ENCODE assay signal across 16 cellular contexts in genomic region chr12:120692524-120693033, GRCh38. TPM values are rescaled to one million over a fixed set of nuclear protein-coding genes. Genes with fewer than 3 reads are reported as not detected.
DNase-seq lines count a peak whose midpoint lies in the region; ATAC-seq and TF ChIP-seq lines count a peak whose summit lies in the region.
"Had no signal": no experiment of that assay in that cellular context is flagged by ENCODE, and none has a peak within 500 bp of the region (broad histone marks: within the 10 kb centered on the region; RNA-seq: fewer than 3 reads in every experiment).

No MANE protein-coding gene starts in this region.

- H3K79me2 ChIP-seq in PC-9 (ENCODE audit: low read depth), result peaks cover 56% of the 10 kb centered on the region

- H3K36me3 ChIP-seq in PC-9 (ENCODE audit: low read depth), result peaks cover 7% of the 10 kb centered on the region; the same call in 1 of the 2 replicates

- H3K27me3 Mint-ChIP-seq in activated naive CD4-positive, alpha-beta T cell treated with anti-CD3 and anti-CD28 coated beads, Interleukin-2, amount 50 U/mL, for 24 hours, result no peaks in the 10 kb centered on the region
- H3K27me3 Mint-ChIP-seq in immature natural killer cell (ENCODE audit: low read depth in 3 of 3) (no peaks in the 10 kb centered on the region), T-helper 17 cell (no peaks in the 10 kb centered on the region)

- H3K27me3 ChIP-seq in PC-9 (ENCODE audit: insufficient read depth, low read depth), result no peaks in the 10 kb centered on the region
- H3K27me3 ChIP-seq: vagina had no signal

- H3K27ac Mint-ChIP-seq in activated naive CD4-positive, alpha-beta T cell treated with anti-CD3 and anti-CD28 coated beads, Interleukin-2, amount 50 U/mL, for 24 hours, result peak overlapping the region; percentile 20
- H3K27ac Mint-ChIP-seq in immature natural killer cell (peak overlapping the region in 4 of 6 donors; percentile 58 to 76 (median 64)), T-helper 17 cell (no peak overlapping the region)
- H3K27ac Mint-ChIP-seq in stimulated activated effector memory CD8-positive, alpha-beta T cell treated with anti-CD3 and anti-CD28 coated beads, Interleukin-12 subunit alpha, Interleukin-12 subunit beta, amount 100 ng/mL, for 72 hours, result peak overlapping the region; percentile 18

- H3K36me3 Mint-ChIP-seq in activated naive CD4-positive, alpha-beta T cell treated with anti-CD3 and anti-CD28 coated beads, Interleukin-2, amount 50 U/mL, for 24 hours, result peaks cover 16% of the 10 kb centered on the region
- H3K36me3 Mint-ChIP-seq in immature natural killer cell, result peaks cover 23 to 34% (median 27%) of the 10 kb centered on the region in 3 donors
- peaks cover 51% of the 10 kb centered on the region for H3K36me3 Mint-ChIP-seq in stimulated activated effector memory CD8-positive, alpha-beta T cell treated with anti-CD3 and anti-CD28 coated beads, Interleukin-12 subunit alpha, Interleukin-12 subunit beta, amount 100 ng/mL, for 72 hours
- H3K36me3 Mint-ChIP-seq in T-helper 17 cell (ENCODE audit: low read depth), result peaks cover 15% of the 10 kb centered on the region

- H3K4me2 ChIP-seq in PC-9, result no peak overlapping the region

- H3K4me3 Mint-ChIP-seq in activated naive CD4-positive, alpha-beta T cell treated with anti-CD3 and anti-CD28 coated beads, Interleukin-2, amount 50 U/mL, for 24 hours, result no peak overlapping the region
- H3K4me3 Mint-ChIP-seq in immature natural killer cell (peak overlapping the region in 2 of 5 donors; percentile 0 to 28), T-helper 17 cell (no peak overlapping the region)
- no peak overlapping the region for H3K4me3 Mint-ChIP-seq in stimulated activated effector memory CD8-positive, alpha-beta T cell treated with anti-CD3 and anti-CD28 coated beads, Interleukin-12 subunit alpha, Interleukin-12 subunit beta, amount 100 ng/mL, for 72 hours

- H3F3A ChIP-seq in PC-9 (ENCODE audit: insufficient read depth, low read depth), result no peaks in the 10 kb centered on the region

- H4K20me1 ChIP-seq in PC-9 (ENCODE audit: insufficient read depth), result peaks cover 41% of the 10 kb centered on the region

- H3K4me1 Mint-ChIP-seq in activated naive CD4-positive, alpha-beta T cell treated with anti-CD3 and anti-CD28 coated beads, Interleukin-2, amount 50 U/mL, for 24 hours, result peaks cover 64% of the 10 kb centered on the region
- peaks cover 45 to 65% of the 10 kb centered on the region in 2 donors for H3K4me1 Mint-ChIP-seq in immature natural killer cell
- H3K4me1 Mint-ChIP-seq in stimulated activated effector memory CD8-positive, alpha-beta T cell treated with anti-CD3 and anti-CD28 coated beads, Interleukin-12 subunit alpha, Interleukin-12 subunit beta, amount 100 ng/mL, for 72 hours, result peaks cover 53% of the 10 kb centered on the region
- peaks cover 33% of the 10 kb centered on the region for H3K4me1 Mint-ChIP-seq in T-helper 17 cell

- intact Hi-C loops in PC-9 (cut with micrococcal nuclease; ENCODE audit: unreplicated experiment), result no loop called here

- POLR2A ChIA-PET in PC-9 (lab: Charles Lee; ENCODE audit: unreplicated experiment), result interaction anchor here (0.5 kb wide), 1 partner anchor 8 kb away, joined by 3 read pairs; no protein-coding TSS in a partner anchor

- no peak for DNase-seq in activated naive CD4-positive, alpha-beta T cell treated with anti-CD3 and anti-CD28 coated beads, Interleukin-2, amount 50 U/mL, for 16 hours
- DNase-seq in RPMI7951 (ENCODE audit: low read depth) (peak; percentile 78), immature natural killer cell (no peak), PC-9 (no peak), T-helper 17 cell (no peak)
- no peak for DNase-seq in stimulated activated effector memory CD8-positive, alpha-beta T cell treated with anti-CD3 and anti-CD28 coated beads, Interleukin-12 subunit alpha, Interleukin-12 subunit beta, amount 100 ng/mL, for 72 hours (ENCODE audit: low spot score in 2 of 2)
- DNase-seq: activated CD4-positive, alpha-beta T cell treated with anti-CD3 and anti-CD28 coated beads for 4 hours; CD8-positive, alpha-beta memory T cell; effector CD4-positive, alpha-beta T cell; hypothalamus; mucosa of descending colon; NCI-H524 treated with DMSO at 0.1 percent for 48 hours had no signal

- CTCF ChIA-PET in PC-9 (lab: Charles Lee), result interaction anchor here (0.6 kb wide), 1 partner anchor 152 kb away, joined by 3 read pairs; no protein-coding TSS in a partner anchor

- no peak overlapping the region for H3K4me3 ChIP-seq in PC-9
- H3K4me3 ChIP-seq: mucosa of descending colon, SK-N-MC, vagina had no signal

- H3K27ac ChIP-seq in PC-9, result no peak overlapping the region
- H3K27ac ChIP-seq: SK-N-MC, vagina had no signal

- ATAC-seq in stimulated activated effector memory CD8-positive, alpha-beta T cell treated with anti-CD3 and anti-CD28 coated beads, Interleukin-12 subunit alpha, Interleukin-12 subunit beta, amount 100 ng/mL, for 72 hours, result no peak
- ATAC-seq in T-helper 17 cell (no peak), HG03045 (IDR thresholded peaks at IDR 0.05; ENCODE audit: unreplicated experiment) (no peak)
- ATAC-seq: mucosa of descending colon had no signal

- no peaks in the 10 kb centered on the region for H3K9me2 ChIP-seq in PC-9 (ENCODE audit: insufficient read depth)

- no TSS peak for BruUV-seq in PC-9 (replicated peaks; lab: Mats Ljungman, UMichigan)

- H3K9me3 ChIP-seq in PC-9 (ENCODE audit: insufficient read depth, low read depth) (no peaks in the 10 kb centered on the region), T-helper 17 cell (ENCODE audit: control insufficient read depth, low read length, poor library complexity, severe bottlenecking) (no peaks in the 10 kb centered on the region)
- H3K9me3 ChIP-seq: mucosa of descending colon, vagina had no signal

- H3K9me3 Mint-ChIP-seq in activated naive CD4-positive, alpha-beta T cell treated with anti-CD3 and anti-CD28 coated beads, Interleukin-2, amount 50 U/mL, for 24 hours, result no peaks in the 10 kb centered on the region
- no peaks in the 10 kb centered on the region for H3K9me3 Mint-ChIP-seq in immature natural killer cell
- no peaks in the 10 kb centered on the region for H3K9me3 Mint-ChIP-seq in stimulated activated effector memory CD8-positive, alpha-beta T cell treated with anti-CD3 and anti-CD28 coated beads, Interleukin-12 subunit alpha, Interleukin-12 subunit beta, amount 100 ng/mL, for 72 hours
- H3K9me3 Mint-ChIP-seq: CD8-positive, alpha-beta memory T cell had no signal

- TF ChIP-seq CTCF in PC-9 (conservative IDR thresholded peaks at IDR 0.05), result no peak

- peaks cover 23% of the 10 kb centered on the region for H3K4me1 ChIP-seq in PC-9 (replicated peaks; ENCODE audit: insufficient read depth)

- H2AFZ ChIP-seq in PC-9, result no peak overlapping the region

RNA-seq across cellular contexts. Expression of gene MLEC, which starts 5.6 kb away (rescaled TPM):
- total RNA-seq in RPMI7951 (2014; rRNA removed; shearing (Covaris generic)), result 80.7 and 87.7 TPM in 2 replicates
- polyA plus RNA-seq in immature natural killer cell, result 100 to 1,000 TPM in 1 of 3 donors, 10 to 100 TPM in 2; 77.7 to 109 (median 81.6) TPM
- total RNA-seq in PC-9 (2021), result 110 and 131 TPM in 2 replicates
- total RNA-seq in T-helper 17 cell, result 10 to 100 TPM; 21.8 to 31.0 TPM

RNA-seq across cellular contexts. Expression of gene UNC119B, which starts 17.7 kb away (rescaled TPM):
- total RNA-seq in RPMI7951 (2014; rRNA removed; shearing (Covaris generic)), result 10.2 and 10.7 TPM in 2 replicates
- 1 to 10 TPM; 5.1 to 6.2 (median 5.8) TPM for polyA plus RNA-seq in immature natural killer cell
- total RNA-seq in PC-9 (2021), result 25.9 and 30.2 TPM in 2 replicates
- 10 to 100 TPM; 15.2 to 16.2 TPM for total RNA-seq in T-helper 17 cell

RNA-seq across cellular contexts. Expression of gene ACADS, which starts 33.0 kb away (rescaled TPM):
- 7.1 and 7.3 TPM in 2 replicates for total RNA-seq in RPMI7951 (2014; rRNA removed; shearing (Covaris generic))
- polyA plus RNA-seq in immature natural killer cell, result 10 to 100 TPM; 27.1 to 48.3 (median 40.8) TPM
- total RNA-seq in PC-9 (2021), result 8.2 and 14.2 TPM in 2 replicates
- total RNA-seq in T-helper 17 cell, result 10 to 100 TPM in 1 of 2 donors, 1 to 10 TPM in 1; 9.1 to 10.8 TPM

RNA-seq across cellular contexts. Expression of gene CABP1, which starts 52.2 kb away (rescaled TPM):
- total RNA-seq in RPMI7951 (2014; rRNA removed; shearing (Covaris generic)), result 0.10 TPM in 1 of 2 replicates, not detected in the other
- not detected for polyA plus RNA-seq in immature natural killer cell
- not detected in 2 replicates for total RNA-seq in PC-9 (2021)
- total RNA-seq in T-helper 17 cell, result not detected
- polyA plus RNA-seq: CD8-positive, alpha-beta memory T cell had no signal
